11 cellular contexts compared by ENCODE assay signal in the genomic region with DNA sequence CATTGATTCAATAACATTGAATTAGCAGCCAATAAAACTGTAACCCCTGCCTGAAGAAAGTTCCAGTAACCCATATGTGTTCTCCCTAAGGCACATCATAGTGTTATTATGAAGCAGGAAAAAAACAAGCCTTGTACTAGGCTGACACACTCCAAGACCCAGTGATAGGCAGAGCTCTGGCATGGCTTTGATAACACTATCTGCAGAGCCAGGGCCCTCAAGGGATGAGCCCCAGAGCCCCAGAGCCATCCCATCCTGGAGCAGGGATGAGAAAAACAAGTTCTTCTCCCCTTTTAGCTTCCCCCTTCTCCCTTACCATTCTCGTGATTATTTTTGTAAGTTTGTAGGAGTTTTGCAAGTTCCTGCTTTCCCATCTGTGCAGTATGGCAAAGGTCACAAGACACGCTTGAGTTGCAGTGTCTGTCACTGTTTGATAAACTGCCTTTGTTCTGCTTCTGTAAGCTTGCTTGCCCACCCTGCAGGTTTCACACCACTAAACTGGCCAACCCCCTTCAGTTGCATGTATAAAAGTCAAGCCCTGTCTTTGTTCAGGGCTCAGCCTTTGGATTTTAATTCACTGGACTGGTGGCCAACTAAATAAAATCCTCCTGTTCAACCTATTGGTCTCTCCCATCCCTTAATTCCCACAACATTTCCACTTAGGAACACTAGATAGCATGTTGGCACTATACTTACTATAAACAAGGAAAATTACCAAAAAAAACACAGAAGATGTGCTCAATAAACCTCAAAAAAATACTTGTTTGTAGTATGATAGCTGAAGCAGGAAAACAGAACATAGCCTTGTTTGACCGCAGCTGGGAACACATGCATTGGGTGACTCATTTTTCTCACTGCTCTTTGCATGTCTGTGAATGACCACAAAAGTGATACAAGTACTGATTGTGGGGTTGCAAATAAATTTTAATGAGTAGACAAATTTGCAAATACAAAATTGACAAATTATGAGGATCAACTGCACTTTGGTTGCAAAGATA. TPM values are rescaled to one million over a fixed set of nuclear protein-coding genes. Genes with fewer than 3 reads are reported as not detected.
DNase-seq lines count a peak whose midpoint lies in the region; TF ChIP-seq lines count a peak whose summit lies in the region.
"Had no signal": no experiment of that assay in that cellular context is flagged by ENCODE, and none has a peak within 500 bp of the region (broad histone marks: within the 10 kb centered on the region; RNA-seq: fewer than 3 reads in every experiment).

No MANE protein-coding gene starts in this region.

- CTCF ChIA-PET in RWPE1 (lab: Yijun Ruan, JAX), result no interaction called here

- TF ChIP-seq CTCF in foreskin fibroblast (IDR thresholded peaks at IDR 0.05; ENCODE audit: low read depth, low read length), result no peak
- TF ChIP-seq CTCF in RWPE1 (conservative IDR thresholded peaks at IDR 0.05; ENCODE audit: low read depth), result no peak

- DNase-seq in GF-D8 (lab: John Stamatoyannopoulos, UW) (peak; percentile 99), H4 (ENCODE audit: low spot score) (peak; percentile 86), NOMO-1 treated with dmso at 0.1 percent for 144 hours (lab: John Stamatoyannopoulos, UW; ENCODE audit: unreplicated experiment) (peak; percentile 18), foreskin fibroblast (peak; percentile 12), NCI-H774 (lab: John Stamatoyannopoulos, UW) (no peak), RWPE1 (ENCODE audit: low spot score) (no peak), NCI-H82 (lab: John Stamatoyannopoulos, UW) (no peak)
- no peak for DNase-seq in activated CD4-positive, alpha-beta T cell treated with anti-CD3 and anti-CD28 coated beads, Interleukin-2, amount 50 U/mL, for 48 hours
- DNase-seq: RPMI8226 had no signal

- H3K27ac ChIP-seq in RWPE1, result no peak overlapping the region
- H3K27ac ChIP-seq: prostate gland had no signal

- no peak overlapping the region for H3K4me3 ChIP-seq in foreskin fibroblast (ENCODE audit: low read depth in 1 of 2, low read length in 2 of 2)
- H3K4me3 ChIP-seq: prostate gland had no signal

- POLR2A ChIA-PET in RWPE1 (lab: Yijun Ruan, JAX; ENCODE audit: low non-redundant PET), result no interaction called here

RNA-seq across cellular contexts. Expression of gene GUCY1A2, which starts 22.5 kb away (rescaled TPM):
- 1.3 and 1.4 TPM in 2 replicates for total RNA-seq in H4 (2014; rRNA removed; shearing (Covaris generic))
- total RNA-seq: activated T-helper 1 cell treated with anti-CD3 and anti-CD28 coated beads, Interleukin-12 subunit alpha, Interleukin-12 subunit beta, Interleukin-2, Interleukin-4 antibody, amounts not matched to agents 30 ng/mL and 10 ng/mL and 1 ng/mL, durations not matched to agents 14 hours and 24 hours and 36 hours had no signal

Comparison
In these comparisons a context has a peak if more than half of its experiments do, and no peak if none do; other contexts are left out.
1. DNase-seq: peak in GF-D8 (single experiment), H4 (single experiment), NOMO-1 treated with dmso at 0.1 percent for 144 hours (single experiment) and foreskin fibroblast (2 of 2); none in NCI-H774 (single experiment), RWPE1 (single experiment), NCI-H82 (single experiment) and activated CD4-positive, alpha-beta T cell treated with anti-CD3 and anti-CD28 coated beads, Interleukin-2, amount 50 U/mL, for 48 hours (0 of 2).